8 cellular contexts compared by ENCODE assay signal in genomic region chr2:152573168-152573567, GRCh38.
DNase-seq lines count a peak whose midpoint lies in the region; ATAC-seq and TF ChIP-seq lines count a peak whose summit lies in the region.

No MANE protein-coding gene starts in this region.

- BruUV-seq in PC-3 (replicated peaks; lab: Mats Ljungman, UMichigan): no TSS peak

- H2AFZ ChIP-seq in PC-3 (ENCODE audit: low read length): no peak overlapping the region

- TF ChIP-seq CTCF in PC-3 (conservative IDR thresholded peaks at IDR 0.05; ENCODE audit: low read depth, low read length): no peak

- H3K9me3 Mint-ChIP-seq in activated CD4-positive, alpha-beta T cell treated with anti-CD3 and anti-CD28 coated beads for 36 hours (ENCODE audit: low read depth): no peaks in the 10 kb centered on the region
- no peaks in the 10 kb centered on the region for H3K9me3 Mint-ChIP-seq in central memory CD8-positive, alpha-beta T cell
- H3K9me3 Mint-ChIP-seq in CD8-positive, alpha-beta memory T cell: no peaks in the 10 kb centered on the region

- no peaks in the 10 kb centered on the region for H3K36me3 Mint-ChIP-seq in activated CD4-positive, alpha-beta T cell treated with anti-CD3 and anti-CD28 coated beads for 36 hours (ENCODE audit: low read depth)
- no peaks in the 10 kb centered on the region for H3K36me3 Mint-ChIP-seq in central memory CD8-positive, alpha-beta T cell (ENCODE audit: insufficient read depth)
- H3K36me3 Mint-ChIP-seq in CD8-positive, alpha-beta memory T cell: no peaks in the 10 kb centered on the region

- H3K27ac ChIP-seq in PC-3 (ENCODE audit: low read length): no peak overlapping the region
- no peak overlapping the region for H3K27ac ChIP-seq in CD8-positive, alpha-beta memory T cell (ENCODE audit: low read depth, low read length)

- no peaks in the 10 kb centered on the region for H4K20me1 ChIP-seq in PC-3 (ENCODE audit: low read length)

- CTCF ChIA-PET in activated CD4-positive, alpha-beta T cell treated with anti-CD3 and anti-CD28 coated beads for 36 hours (lab: Charles Lee): interaction anchor here (0.9 kb wide), 1 partner anchor 43 kb away, joined by 3 read pairs; no protein-coding TSS in a partner anchor
- CTCF ChIA-PET in PC-3 (lab: Charles Lee): no interaction called here
- CTCF ChIA-PET in CD8-positive, alpha-beta memory T cell (lab: Charles Lee): no interaction called here

- H3K27me3 ChIP-seq in PC-3 (ENCODE audit: low read length): no peaks in the 10 kb centered on the region
- H3K27me3 ChIP-seq in CD8-positive, alpha-beta memory T cell (ENCODE audit: insufficient read depth, low read length, poor library complexity, severe bottlenecking): peaks cover 5% of the 10 kb centered on the region

- peak; percentile 73 for DNase-seq in activated CD4-positive, alpha-beta T cell treated with anti-CD3 and anti-CD28 coated beads for 36 hours
- no peak for DNase-seq in activated CD4-positive, alpha-beta T cell treated with anti-CD3 and anti-CD28 coated beads, Interleukin-2, amount 50 U/mL, for 1 hour
- peak; percentile 53 for DNase-seq in PC-3
- no peak for DNase-seq in central memory CD8-positive, alpha-beta T cell (ENCODE audit: low spot score in 2 of 2)
- peak; percentile 92 for DNase-seq in pons (ENCODE audit: low spot score)
- DNase-seq in CD8-positive, alpha-beta memory T cell: no peak
- DNase-seq in activated CD4-positive, CD25-positive, alpha-beta regulatory T cell treated with anti-CD3 and anti-CD28 coated beads, Interleukin-2, amount 50 U/mL, for 72 hours: no peak

- H3K9ac ChIP-seq in PC-3 (ENCODE audit: low read length): no peak overlapping the region

- no peaks in the 10 kb centered on the region for H3K79me2 ChIP-seq in PC-3 (ENCODE audit: low read length)

- POLR2A ChIA-PET in activated CD4-positive, alpha-beta T cell treated with anti-CD3 and anti-CD28 coated beads for 36 hours (lab: Charles Lee): interaction anchor here (0.5 to 1.2 kb wide), 3 partner anchors 55 to 158 kb away, joined by 3 read pairs; no protein-coding TSS in a partner anchor
- POLR2A ChIA-PET in PC-3 (lab: Charles Lee; ENCODE audit: unreplicated experiment): no interaction called here
- POLR2A ChIA-PET in CD8-positive, alpha-beta memory T cell (lab: Charles Lee): no interaction called here

- H3K27ac Mint-ChIP-seq in activated CD4-positive, alpha-beta T cell treated with anti-CD3 and anti-CD28 coated beads for 36 hours: peak overlapping the region; percentile 52
- H3K27ac Mint-ChIP-seq in central memory CD8-positive, alpha-beta T cell (ENCODE audit: low read depth): no peak overlapping the region
- H3K27ac Mint-ChIP-seq in CD8-positive, alpha-beta memory T cell: no peak overlapping the region

- ATAC-seq in activated CD4-positive, alpha-beta T cell treated with anti-CD3 and anti-CD28 coated beads for 36 hours: peak; percentile 97
- ATAC-seq in HG02884 (IDR thresholded peaks at IDR 0.05; ENCODE audit: unreplicated experiment) (peak; percentile 97), PC-3 (peak; percentile 63)
- ATAC-seq in central memory CD8-positive, alpha-beta T cell (replicated peaks; ENCODE audit: extremely low read depth, poor library complexity, severe bottlenecking): peak; percentile 40

- no peaks in the 10 kb centered on the region for H3K36me3 ChIP-seq in PC-3 (ENCODE audit: low read depth, low read length)
- no peaks in the 10 kb centered on the region for H3K36me3 ChIP-seq in CD8-positive, alpha-beta memory T cell (ENCODE audit: insufficient read depth, low read length)

- no peak overlapping the region for H3K4me3 ChIP-seq in PC-3 (ENCODE audit: low read length)
- no peak overlapping the region for H3K4me3 ChIP-seq in CD8-positive, alpha-beta memory T cell (ENCODE audit: low read length)

- no peaks in the 10 kb centered on the region for H3F3A ChIP-seq in PC-3 (ENCODE audit: low read length, unreplicated experiment)

- peaks cover 8% of the 10 kb centered on the region for H3K4me1 Mint-ChIP-seq in activated CD4-positive, alpha-beta T cell treated with anti-CD3 and anti-CD28 coated beads for 36 hours
- H3K4me1 Mint-ChIP-seq in central memory CD8-positive, alpha-beta T cell: no peaks in the 10 kb centered on the region
- H3K4me1 Mint-ChIP-seq in CD8-positive, alpha-beta memory T cell: no peaks in the 10 kb centered on the region

- no peak overlapping the region for H3K4me3 Mint-ChIP-seq in activated CD4-positive, alpha-beta T cell treated with anti-CD3 and anti-CD28 coated beads for 36 hours
- H3K4me3 Mint-ChIP-seq in central memory CD8-positive, alpha-beta T cell: no peak overlapping the region
- no peak overlapping the region for H3K4me3 Mint-ChIP-seq in CD8-positive, alpha-beta memory T cell

- H3K4me2 ChIP-seq in PC-3 (ENCODE audit: low read length): 0 out of 2 replicates have a peak overlapping the region, but pooled peaks have one; percentile 9

- H3K4me1 ChIP-seq in PC-3 (ENCODE audit: insufficient read depth, low read length): peaks cover 25% of the 10 kb centered on the region; the same call in 1 of the 2 replicates
- H3K4me1 ChIP-seq in CD8-positive, alpha-beta memory T cell (ENCODE audit: insufficient read depth, low read length): no peaks in the 10 kb centered on the region

- no peaks in the 10 kb centered on the region for H3K9me2 ChIP-seq in PC-3 (replicated peaks; ENCODE audit: low read length)

- intact Hi-C loops in activated CD4-positive, alpha-beta T cell treated with anti-CD3 and anti-CD28 coated beads for 36 hours (cut with DNase I, micrococcal nuclease): loop anchor here (1.0 to 5.0 kb wide), 6 partner anchors 14 to 746 kb away; partner anchors contain the start of genes ARL5A (in 1 of the 2) and STAM2 (in 1 of the 2)
- intact Hi-C loops in PC-3 (cut with micrococcal nuclease): loop anchor here (5.0 kb wide), 2 partner anchors 39 to 101 kb away; no protein-coding TSS in a partner anchor

- peaks cover 2% of the 10 kb centered on the region for H3K27me3 Mint-ChIP-seq in activated CD4-positive, alpha-beta T cell treated with anti-CD3 and anti-CD28 coated beads for 36 hours
- peaks cover 7% of the 10 kb centered on the region for H3K27me3 Mint-ChIP-seq in central memory CD8-positive, alpha-beta T cell
- peaks cover 0 to 19% of the 10 kb centered on the region in 2 donors for H3K27me3 Mint-ChIP-seq in CD8-positive, alpha-beta memory T cell

- no peaks in the 10 kb centered on the region for H3K9me3 ChIP-seq in PC-3 (ENCODE audit: low read length)
- no peaks in the 10 kb centered on the region for H3K9me3 ChIP-seq in CD8-positive, alpha-beta memory T cell (ENCODE audit: low read length)

Comparison
In these comparisons a context has a peak if more than half of its experiments do, and no peak if none do; other contexts are left out.
1. DNase-seq: peak in activated CD4-positive, alpha-beta T cell treated with anti-CD3 and anti-CD28 coated beads for 36 hours (single experiment), PC-3 (single experiment) and pons (single experiment); none in activated CD4-positive, alpha-beta T cell treated with anti-CD3 and anti-CD28 coated beads, Interleukin-2, amount 50 U/mL, for 1 hour (single experiment), central memory CD8-positive, alpha-beta T cell (0 of 2), CD8-positive, alpha-beta memory T cell (0 of 5) and activated CD4-positive, CD25-positive, alpha-beta regulatory T cell treated with anti-CD3 and anti-CD28 coated beads, Interleukin-2, amount 50 U/mL, for 72 hours (single experiment).
2. ATAC-seq: peak in every context shown above with its lines; median percentile 97 in activated CD4-positive, alpha-beta T cell treated with anti-CD3 and anti-CD28 coated beads for 36 hours; 97 in HG02884; 63 in PC-3; 40 in central memory CD8-positive, alpha-beta T cell.